Comparison of ENCODE assay signal across 8 cellular contexts in the genomic region with DNA sequence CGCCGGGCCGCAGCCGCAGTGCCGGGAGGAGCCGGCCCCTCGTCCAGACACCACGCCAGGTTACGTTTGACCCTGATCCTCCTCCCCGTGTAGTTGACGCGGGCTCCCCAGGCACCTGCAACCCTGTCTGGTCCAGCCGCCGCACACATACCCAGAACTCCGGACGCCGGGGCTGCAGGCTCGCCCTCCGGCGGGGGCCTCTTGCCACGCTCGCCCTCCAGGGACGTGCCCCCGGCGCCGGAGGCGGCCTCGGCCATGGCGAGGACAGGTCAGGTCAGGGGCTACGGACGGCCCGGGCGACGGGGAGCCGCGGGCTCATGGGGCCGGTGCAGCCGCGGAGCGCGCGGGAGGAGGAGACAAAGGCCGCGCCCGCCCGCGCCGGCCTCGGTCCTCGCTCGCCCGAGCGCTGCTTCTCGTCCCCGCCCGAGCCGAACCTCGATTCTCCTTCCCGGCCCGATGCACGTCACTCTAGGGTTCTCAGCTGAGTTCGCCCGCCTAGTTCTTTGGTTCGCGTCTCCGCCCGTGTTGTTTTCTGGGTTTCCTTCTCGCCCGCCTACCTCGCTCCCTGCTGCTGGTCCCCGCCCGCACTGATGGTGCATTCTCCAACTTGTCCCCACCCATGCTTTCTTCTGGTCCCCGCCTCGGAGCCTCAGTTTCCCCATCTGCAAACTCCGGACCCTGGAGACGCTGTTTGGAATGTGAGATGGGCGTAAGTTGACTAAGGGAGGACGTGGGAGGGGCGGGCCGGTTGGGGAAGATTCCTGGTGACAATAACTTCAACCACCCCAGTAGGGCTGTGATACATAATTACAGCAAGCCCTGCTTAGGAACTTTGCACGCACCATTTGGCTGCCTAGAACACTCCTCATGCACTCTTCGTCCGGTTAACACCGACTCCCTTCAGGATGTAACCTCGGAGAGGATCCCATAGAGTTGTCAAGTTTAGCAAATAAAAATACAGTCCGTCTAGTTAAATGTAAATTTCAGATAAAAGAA. TPM values are rescaled to one million over a fixed set of nuclear protein-coding genes. Genes with fewer than 3 reads are reported as not detected.
DNase-seq lines count a peak whose midpoint lies in the region; ATAC-seq and TF ChIP-seq lines count a peak whose summit lies in the region.

A gene with protein sequence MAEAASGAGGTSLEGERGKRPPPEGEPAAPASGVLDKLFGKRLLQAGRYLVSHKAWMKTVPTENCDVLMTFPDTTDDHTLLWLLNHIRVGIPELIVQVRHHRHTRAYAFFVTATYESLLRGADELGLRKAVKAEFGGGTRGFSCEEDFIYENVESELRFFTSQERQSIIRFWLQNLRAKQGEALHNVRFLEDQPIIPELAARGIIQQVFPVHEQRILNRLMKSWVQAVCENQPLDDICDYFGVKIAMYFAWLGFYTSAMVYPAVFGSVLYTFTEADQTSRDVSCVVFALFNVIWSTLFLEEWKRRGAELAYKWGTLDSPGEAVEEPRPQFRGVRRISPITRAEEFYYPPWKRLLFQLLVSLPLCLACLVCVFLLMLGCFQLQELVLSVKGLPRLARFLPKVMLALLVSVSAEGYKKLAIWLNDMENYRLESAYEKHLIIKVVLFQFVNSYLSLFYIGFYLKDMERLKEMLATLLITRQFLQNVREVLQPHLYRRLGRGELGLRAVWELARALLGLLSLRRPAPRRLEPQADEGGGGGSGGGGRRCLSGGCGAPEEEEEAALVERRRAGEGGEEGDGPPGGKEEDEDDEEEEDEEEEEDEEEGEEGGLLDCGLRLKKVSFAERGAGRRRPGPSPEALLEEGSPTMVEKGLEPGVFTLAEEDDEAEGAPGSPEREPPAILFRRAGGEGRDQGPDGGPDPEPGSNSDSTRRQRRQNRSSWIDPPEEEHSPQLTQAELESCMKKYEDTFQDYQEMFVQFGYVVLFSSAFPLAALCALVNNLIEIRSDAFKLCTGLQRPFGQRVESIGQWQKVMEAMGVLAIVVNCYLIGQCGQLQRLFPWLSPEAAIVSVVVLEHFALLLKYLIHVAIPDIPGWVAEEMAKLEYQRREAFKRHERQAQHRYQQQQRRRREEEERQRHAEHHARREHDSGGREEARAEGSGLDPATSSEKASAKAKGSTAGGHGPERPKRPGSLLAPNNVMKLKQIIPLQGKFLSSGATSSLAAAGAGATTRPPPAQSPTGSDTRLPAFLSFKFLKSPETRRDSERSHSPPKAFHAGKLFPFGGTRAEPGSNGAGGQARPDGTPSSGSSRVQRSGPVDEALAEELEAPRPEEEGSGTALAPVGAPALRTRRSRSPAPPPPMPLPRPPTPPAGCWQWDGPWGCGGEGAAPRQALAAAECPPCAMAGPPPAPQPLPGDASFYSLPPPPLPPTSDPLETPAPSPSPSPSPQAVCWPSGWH (minus strand): TSS at position 442 of the 996 bp plus-strand sequence. CDS start 185 bp downstream, at position 257.

- DNase-seq in LHCN-M2 (ENCODE audit: low read depth) (peak; percentile 98), RKO (ENCODE audit: low spot score) (peak; percentile 97), activated T-helper 1 cell treated with Interleukin-2 at 50 U/mL for 16 hours (ENCODE audit: low read depth) (peak; percentile 88), fibroblast of gingiva (ENCODE audit: low read depth) (peak; percentile 100), naive B cell (peak; percentile 92)
- peak; percentile 87 to 94 for DNase-seq in stimulated activated CD8-positive, alpha-beta memory T cell treated with anti-CD3 and anti-CD28 coated beads, Interleukin-7, amount 100 ng/mL, for 48 hours (ENCODE audit: extremely low read depth in 1 of 2, low read depth in 1 of 2)

- H3K27me3 Mint-ChIP-seq in naive B cell = peaks cover 0 to 21% (median 16%) of the 10 kb centered on the region in 3 donors

- peak; percentile 43 for ATAC-seq in GM21390 (IDR thresholded peaks at IDR 0.05; ENCODE audit: unreplicated experiment)
- ATAC-seq in naive B cell (ENCODE audit: low read depth in 2 of 2) = peak; percentile 66 to 69

- TF ChIP-seq CTCF in C4-2B (conservative IDR thresholded peaks at IDR 0.05) = no peak

- peak within 1 kb of the TSS; percentile 75 for H3K27ac ChIP-seq in C4-2B

- peak within 1 kb of the TSS; percentile 2 to 90 (median 74) for H3K27ac Mint-ChIP-seq in naive B cell

- H3K36me3 Mint-ChIP-seq in naive B cell = no peaks in the 10 kb centered on the region

- peak within 1 kb of the TSS; percentile 82 to 96 (median 92) for H3K4me3 Mint-ChIP-seq in naive B cell

- peaks cover 31 to 41% (median 33%) of the 10 kb centered on the region in 3 donors for H3K4me1 Mint-ChIP-seq in naive B cell

- H3K9me3 Mint-ChIP-seq in naive B cell = no peaks in the 10 kb centered on the region

RNA-seq across cellular contexts. Expression of the gene that starts here (rescaled TPM):
- total RNA-seq in LHCN-M2 (2014; rRNA removed) = 2.4 and 3.3 TPM in 2 replicates
- 2.4 TPM for polyA plus RNA-seq in LHCN-M2 (2012)
- polyA plus RNA-seq in naive B cell (ENCODE audit: low read depth in 6 of 6) = not detected

Comparison
In these comparisons a context has a peak if more than half of its experiments do, and no peak if none do; other contexts are left out.
1. Peak in every context shown above with its lines: DNase-seq, ATAC-seq and H3K27ac ChIP-seq.
2. Peak in DNase-seq and ATAC-seq in naive B cell; RNA of the gene not detected or under 1 TPM.